Comparison of ENCODE assay signal across 17 cellular contexts in genomic region chr18:79683626-79684282, GRCh38. TPM values are rescaled to one million over a fixed set of nuclear protein-coding genes. Genes with fewer than 3 reads are reported as not detected.
A peak's percentile ranks its signal among the peaks of the same experiment; 100 is the strongest.
DNase-seq lines count a peak whose midpoint lies in the region; ATAC-seq and TF ChIP-seq lines count a peak whose summit lies in the region.
"Had no signal": no experiment of that assay in that cellular context is flagged by ENCODE, and none has a peak within 500 bp of the region (broad histone marks: within the 10 kb centered on the region; RNA-seq: fewer than 3 reads in every experiment).

No MANE protein-coding gene starts in this region.

- peaks cover 58% of the 10 kb centered on the region in 2 donors for H3K4me1 Mint-ChIP-seq in effector memory CD8-positive, alpha-beta T cell (ENCODE audit: low read depth in 2 of 2)
- peaks cover 69% of the 10 kb centered on the region for H3K4me1 Mint-ChIP-seq in stimulated activated naive CD8-positive, alpha-beta T cell treated with anti-CD3 and anti-CD28 coated beads, Interleukin-15, amount 100 ng/mL, for 72 hours

- peak overlapping the region; percentile 78 to 95 for H3K27ac Mint-ChIP-seq in effector memory CD8-positive, alpha-beta T cell
- peak overlapping the region in 1 of 2 donors; percentile 80 for H3K27ac Mint-ChIP-seq in stimulated activated naive CD8-positive, alpha-beta T cell treated with anti-CD3 and anti-CD28 coated beads, Interleukin-15, amount 100 ng/mL, for 72 hours

- H3K36me3 Mint-ChIP-seq in effector memory CD8-positive, alpha-beta T cell (ENCODE audit: insufficient read depth), result peaks cover 68% of the 10 kb centered on the region

- H3K9me3 Mint-ChIP-seq in effector memory CD8-positive, alpha-beta T cell, result no peaks in the 10 kb centered on the region
- H3K9me3 Mint-ChIP-seq in stimulated activated naive CD8-positive, alpha-beta T cell treated with anti-CD3 and anti-CD28 coated beads, Interleukin-15, amount 100 ng/mL, for 72 hours, result no peaks in the 10 kb centered on the region

- no peak for TF ChIP-seq CTCF in cardiac muscle cell (IDR thresholded peaks at IDR 0.05; ENCODE audit: low read depth, low read length)
- TF ChIP-seq CTCF in heart right ventricle (IDR thresholded peaks at IDR 0.05), result no peak
- TF ChIP-seq CTCF in NB4 (IDR thresholded peaks at IDR 0.05; ENCODE audit: low read depth, low read length), result no peak

- H3K4me1 ChIP-seq in cardiac muscle cell (ENCODE audit: low read depth), result peaks cover 9% of the 10 kb centered on the region
- H3K4me1 ChIP-seq in heart right ventricle, result peaks cover 9 to 60% (median 17%) of the 10 kb centered on the region in 9 donors

- no peak for TF ChIP-seq POLR2A in NB4 (IDR thresholded peaks at IDR 0.05; ENCODE audit: extremely low read depth, insufficient read length)

- H3K36me3 ChIP-seq in cardiac muscle cell (no peaks in the 10 kb centered on the region), heart right ventricle (peaks cover 0 to 12% (median 0%) of the 10 kb centered on the region in 9 donors)

- intact Hi-C loops in heart right ventricle (cut with DNase I), result loop anchor here in 1 of 10 donors (10.0 kb wide), 1 partner anchor 421 kb away; the partner anchor contains the start of gene ADNP2

- peak in 1 of 2 donors; percentile 25 for DNase-seq in cardiac muscle cell (ENCODE audit: low read depth in 1 of 2, low spot score in 1 of 2)
- DNase-seq in heart right ventricle, result no peak
- DNase-seq in NB4 (ENCODE audit: low read depth), result peak; percentile 49
- DNase-seq in effector memory CD8-positive, alpha-beta T cell, result no peak
- DNase-seq in stimulated activated naive CD8-positive, alpha-beta T cell treated with anti-CD3 and anti-CD28 coated beads, Interleukin-15, amount 100 ng/mL, for 72 hours, result peak in 1 of 2 donors; percentile 2
- no peak for DNase-seq in stimulated activated CD8-positive, alpha-beta memory T cell treated with anti-CD3 and anti-CD28 coated beads, Interleukin-4, amount 100 ng/mL, for 48 hours
- DNase-seq: activated CD4-positive, alpha-beta T cell treated with anti-CD3 and anti-CD28 coated beads for 1 hour; foreskin melanocyte; GM23248; left colon; mucosa of descending colon; NCI-H1048; NCI-H524; SHP77 had no signal

- H3K4me3 Mint-ChIP-seq in effector memory CD8-positive, alpha-beta T cell, result peak overlapping the region; percentile 56 to 93
- peak overlapping the region; percentile 83 to 93 for H3K4me3 Mint-ChIP-seq in stimulated activated naive CD8-positive, alpha-beta T cell treated with anti-CD3 and anti-CD28 coated beads, Interleukin-15, amount 100 ng/mL, for 72 hours

- H3K4me3 ChIP-seq in cardiac muscle cell, result no peak overlapping the region
- no peak overlapping the region for H3K4me3 ChIP-seq in heart right ventricle
- H3K4me3 ChIP-seq in NB4 (ENCODE audit: low read depth, low read length), result peak overlapping the region; percentile 32
- H3K4me3 ChIP-seq: coronary artery, GM23248, mucosa of descending colon had no signal

- no peak for ATAC-seq in heart right ventricle
- no peak for ATAC-seq in effector memory CD8-positive, alpha-beta T cell (replicated peaks)
- ATAC-seq in stimulated activated naive CD8-positive, alpha-beta T cell treated with anti-CD3 and anti-CD28 coated beads, Interleukin-15, amount 100 ng/mL, for 72 hours, result no peak
- ATAC-seq in GM21737 (IDR thresholded peaks at IDR 0.05; ENCODE audit: unreplicated experiment), result no peak
- ATAC-seq: left colon, mucosa of descending colon, sciatic nerve had no signal

- H3K27ac ChIP-seq in cardiac muscle cell (peak overlapping the region; percentile 69), heart right ventricle (peak overlapping the region in 1 of 10 donors; percentile 19)
- H3K27ac ChIP-seq: coronary artery, GM23248 had no signal

- H3K9me3 ChIP-seq in cardiac muscle cell (ENCODE audit: low read depth) (no peaks in the 10 kb centered on the region), heart right ventricle (no peaks in the 10 kb centered on the region)
- H3K9me3 ChIP-seq: mucosa of descending colon had no signal

- 80 to 84% methylated on average over 21 of the region's 21 CpGs for whole genome bisulfite sequencing in heart right ventricle, 2 donors

- H3K27me3 Mint-ChIP-seq in effector memory CD8-positive, alpha-beta T cell, result no peaks in the 10 kb centered on the region
- H3K27me3 Mint-ChIP-seq in stimulated activated naive CD8-positive, alpha-beta T cell treated with anti-CD3 and anti-CD28 coated beads, Interleukin-15, amount 100 ng/mL, for 72 hours, result no peaks in the 10 kb centered on the region

- H3K27me3 ChIP-seq in cardiac muscle cell, result no peaks in the 10 kb centered on the region
- no peaks in the 10 kb centered on the region for H3K27me3 ChIP-seq in heart right ventricle

RNA-seq across cellular contexts. Expression of gene CTDP1, which starts 4.2 kb away (rescaled TPM):
- total RNA-seq in cardiac muscle cell, result 22.2 and 30.2 TPM in 2 replicates
- 22.1 and 23.3 TPM in 2 replicates for polyA plus RNA-seq in cardiac muscle cell
- total RNA-seq in heart right ventricle, result 10 to 100 TPM in 2 of 10 donors, 1 to 10 TPM in 8; 6.8 to 12.5 (median 9.3) TPM
- polyA plus RNA-seq in heart right ventricle, result 1 to 10 TPM; 7.6 to 9.9 TPM
